Comparison of ENCODE assay signal across 24 cellular contexts in genomic region chr4:130632731-130633604, GRCh38.
DNase-seq lines count a peak whose midpoint lies in the region; ATAC-seq and TF ChIP-seq lines count a peak whose summit lies in the region.
"Had no signal": no experiment of that assay in that cellular context is flagged by ENCODE, and none has a peak within 500 bp of the region (broad histone marks: within the 10 kb centered on the region; RNA-seq: fewer than 3 reads in every experiment).

No MANE protein-coding gene starts in this region.

- H3K27me3 Mint-ChIP-seq in H9 (ENCODE audit: low read depth) = no peaks in the 10 kb centered on the region
- H3K27me3 Mint-ChIP-seq: activated CD4-positive, alpha-beta memory T cell treated with anti-CD3 and anti-CD28 coated beads for 36 hours; activated naive CD8-positive, alpha-beta T cell; natural killer cell treated with Interleukin-12 subunit alpha and Interleukin-12 subunit beta and Interleukin-15 and Interleukin-18, amount 100 ng/mL, for 72 hours had no signal

- H3K14ac ChIP-seq in H9 (ENCODE audit: insufficient read depth, low read length) (no peak overlapping the region), trophoblast cell (ENCODE audit: low read length) (no peak overlapping the region)

- no peaks in the 10 kb centered on the region for H3K36me3 ChIP-seq in trophoblast cell (ENCODE audit: control insufficient read depth in 1 of 2, insufficient read depth in 2 of 2, low read length in 2 of 2)
- H3K36me3 ChIP-seq: heart right ventricle, pancreas had no signal

- no peak overlapping the region for H2BK120ac ChIP-seq in H9 (ENCODE audit: low read depth, low read length, poor library complexity, severe bottlenecking)
- no peak overlapping the region for H2BK120ac ChIP-seq in trophoblast cell (ENCODE audit: insufficient read depth, low read length, poor library complexity)

- no peaks in the 10 kb centered on the region for H3K27me3 ChIP-seq in H9 (ENCODE audit: insufficient read depth, low read length)
- H3K27me3 ChIP-seq in trophoblast cell (ENCODE audit: insufficient read depth, low read length) = no peaks in the 10 kb centered on the region
- H3K27me3 ChIP-seq: body of pancreas, heart right ventricle, pancreas had no signal

- H3K23me2 ChIP-seq in H9 (ENCODE audit: insufficient read length, low read depth, low read length, poor library complexity, severe bottlenecking) = no peaks in the 10 kb centered on the region

- H3K9ac ChIP-seq in H9 (ENCODE audit: extremely low read depth, insufficient read length, low read length) (no peak overlapping the region), trophoblast cell (ENCODE audit: low read length) (no peak overlapping the region)

- no peak overlapping the region for H4K12ac ChIP-seq in trophoblast cell (ENCODE audit: low read depth, low read length)

- H3K27ac ChIP-seq in H9 (ENCODE audit: insufficient read length, low read depth, low read length) (no peak overlapping the region), trophoblast cell (ENCODE audit: low read depth, low read length) (no peak overlapping the region)
- H3K27ac ChIP-seq: body of pancreas, heart right ventricle, pancreas had no signal

- H3K79me2 ChIP-seq in H9 (ENCODE audit: insufficient read depth, low read length) (no peaks in the 10 kb centered on the region), trophoblast cell (ENCODE audit: control insufficient read depth, insufficient read depth, low read length, poor library complexity) (no peaks in the 10 kb centered on the region)

- H4K91ac ChIP-seq in H9 (ENCODE audit: insufficient read length, low read depth, low read length) (peak overlapping the region; percentile 39), trophoblast cell (ENCODE audit: low read depth, low read length) (no peak overlapping the region)

- H3K4me2 ChIP-seq in H9 (ENCODE audit: insufficient read depth, insufficient read length, low read length) (no peak overlapping the region), trophoblast cell (ENCODE audit: low read length) (no peak overlapping the region)

- H2AFZ ChIP-seq in H9 (ENCODE audit: low read length) = peak overlapping the region; percentile 73
- no peak overlapping the region for H2AFZ ChIP-seq in trophoblast cell (ENCODE audit: insufficient read depth, low read length, poor library complexity)

- H4K8ac ChIP-seq in H9 (replicated peaks; ENCODE audit: insufficient read length, low read depth, low read length) (peak overlapping the region; percentile 92), trophoblast cell (ENCODE audit: low read depth, low read length) (no peak overlapping the region)

- H4K20me1 ChIP-seq in H9 (ENCODE audit: control insufficient read depth, insufficient read depth, insufficient read length) = no peaks in the 10 kb centered on the region

- no peaks in the 10 kb centered on the region for H3K36me3 Mint-ChIP-seq in H9 (ENCODE audit: insufficient read depth in 1 of 3, low read depth in 3 of 3)
- H3K36me3 Mint-ChIP-seq: activated CD4-positive, alpha-beta memory T cell treated with anti-CD3 and anti-CD28 coated beads for 36 hours; activated naive CD8-positive, alpha-beta T cell; CD14-positive monocyte; natural killer cell treated with Interleukin-12 subunit alpha and Interleukin-12 subunit beta and Interleukin-15 and Interleukin-18, amount 100 ng/mL, for 72 hours had no signal

- no peak overlapping the region for H2BK5ac ChIP-seq in H9 (ENCODE audit: insufficient read length, low read length)
- H2BK5ac ChIP-seq in trophoblast cell (ENCODE audit: low read depth, low read length, poor library complexity) = no peak overlapping the region

- no peaks in the 10 kb centered on the region for H3K9me3 ChIP-seq in H9 (ENCODE audit: control insufficient read depth, low read depth, low read length)
- H3K9me3 ChIP-seq in trophoblast cell (ENCODE audit: insufficient read depth, low read depth, low read length) = no peaks in the 10 kb centered on the region
- H3K9me3 ChIP-seq: body of pancreas, pancreas had no signal

- H3K79me1 ChIP-seq in H9 (ENCODE audit: insufficient read depth, low read depth, low read length, poor library complexity, severe bottlenecking) (no peaks in the 10 kb centered on the region), trophoblast cell (ENCODE audit: low read length) (no peaks in the 10 kb centered on the region)

- H2AK5ac ChIP-seq in H9 (ENCODE audit: insufficient read length, low read length) (no peak overlapping the region), trophoblast cell (ENCODE audit: low read length) (no peak overlapping the region)

- H3K4ac ChIP-seq in H9 (ENCODE audit: low read depth, low read length) = no peak overlapping the region
- no peak overlapping the region for H3K4ac ChIP-seq in trophoblast cell (ENCODE audit: low read depth, low read length)

- peaks cover 0 to 4% of the 10 kb centered on the region in 2 experiments; a peak in 2 of 4 replicates for H3K4me1 Mint-ChIP-seq in H9
- H3K4me1 Mint-ChIP-seq: CD14-positive monocyte had no signal

- H2BK20ac ChIP-seq in H9 (ENCODE audit: low read depth, low read length, poor library complexity, severe bottlenecking) = no peak overlapping the region

- H3T11ph ChIP-seq in H9 (ENCODE audit: low read length) = no peak overlapping the region

- ATAC-seq in GM18502 (IDR thresholded peaks at IDR 0.05; ENCODE audit: poor library complexity, unreplicated experiment) = no peak
- ATAC-seq: activated CD4-positive, CD25-positive, alpha-beta regulatory T cell treated with anti-CD3 and anti-CD28 coated beads, Interleukin-2, amount 50 U/mL, for 24 hours; body of pancreas; heart right ventricle; left ventricle myocardium superior; natural killer cell treated with Interleukin-12 subunit alpha and Interleukin-12 subunit beta and Interleukin-15 and Interleukin-18, amount 100 ng/mL, for 72 hours; pancreas; right cardiac atrium had no signal

- TF ChIP-seq CTCF in H9 (conservative IDR thresholded peaks at IDR 0.05) (no peak), choroid plexus epithelial cell (conservative IDR thresholded peaks at IDR 0.05; ENCODE audit: low read depth, low read length) (no peak)

- DNase-seq in H9 (no peak), SW480 (ENCODE audit: low spot score) (peak; percentile 3), choroid plexus epithelial cell (ENCODE audit: low read depth) (peak; percentile 77), trophoblast cell (peak in 1 of 2 donors; percentile 0), GM19240 (ENCODE audit: insufficient read length, low spot score) (no peak), NCI-H526 treated with DMSO at 0.1 percent for 48 hours (lab: John Stamatoyannopoulos, UW) (no peak)
- DNase-seq: activated CD4-positive, alpha-beta memory T cell treated with anti-CD3 and anti-CD28 coated beads for 36 hours; body of pancreas; Calu3; effector CD8-positive, alpha-beta T cell; foreskin fibroblast; heart right ventricle; left ventricle myocardium superior; NCI-H187; NCI-H69; right cardiac atrium; stimulated activated CD4-positive, alpha-beta T cell treated with anti-CD3 and anti-CD28 coated beads, Interleukin-4, amount 100 ng/mL, for 4 hours; stimulated activated naive CD4-positive, alpha-beta T cell had no signal

- H3K9me3 Mint-ChIP-seq in H9 = no peaks in the 10 kb centered on the region

- H3K4me3 ChIP-seq in choroid plexus epithelial cell (ENCODE audit: low read depth, low read length) (peak overlapping the region; percentile 14), trophoblast cell (ENCODE audit: low read depth, low read length) (peak overlapping the region; percentile 21)
- H3K4me3 ChIP-seq: body of pancreas, heart right ventricle, pancreas had no signal

- H3K4me1 ChIP-seq in H9 (ENCODE audit: insufficient read depth, low read length) (no peaks in the 10 kb centered on the region), trophoblast cell (ENCODE audit: control insufficient read depth in 1 of 2, insufficient read depth in 2 of 2, low read length in 2 of 2) (no peaks in the 10 kb centered on the region)
- H3K4me1 ChIP-seq: body of pancreas, heart right ventricle, pancreas had no signal

- no peak overlapping the region for H2BK15ac ChIP-seq in H9 (ENCODE audit: low read depth, low read length)

- no peak overlapping the region for H3K4me3 Mint-ChIP-seq in H9
- H3K4me3 Mint-ChIP-seq: activated CD4-positive, alpha-beta memory T cell treated with anti-CD3 and anti-CD28 coated beads for 36 hours; activated naive CD8-positive, alpha-beta T cell; CD14-positive monocyte; natural killer cell treated with Interleukin-12 subunit alpha and Interleukin-12 subunit beta and Interleukin-15 and Interleukin-18, amount 100 ng/mL, for 72 hours had no signal

- H3K23ac ChIP-seq in H9 (ENCODE audit: insufficient read length, low read depth, low read length) (no peak overlapping the region), trophoblast cell (ENCODE audit: low read length) (no peak overlapping the region)

- no peak overlapping the region for H4K5ac ChIP-seq in H9 (ENCODE audit: insufficient read length, low read depth, low read length)

- peak overlapping the region in 1 of 3 experiments; percentile 73; a peak in 2 of 7 replicates for H3K27ac Mint-ChIP-seq in H9
- H3K27ac Mint-ChIP-seq: activated CD4-positive, alpha-beta memory T cell treated with anti-CD3 and anti-CD28 coated beads for 36 hours; activated naive CD8-positive, alpha-beta T cell; CD14-positive monocyte; natural killer cell treated with Interleukin-12 subunit alpha and Interleukin-12 subunit beta and Interleukin-15 and Interleukin-18, amount 100 ng/mL, for 72 hours had no signal

- H2BK12ac ChIP-seq in H9 (ENCODE audit: insufficient read length, low read depth, low read length) = no peak overlapping the region
- H2BK12ac ChIP-seq in trophoblast cell (ENCODE audit: low read length) = no peak overlapping the region

- WGBS in H9 (ENCODE audit: extremely low coverage, insufficient read length, low lambda C conversion rate) = no CpG with 5 or more reads among the region's 13 CpGs
- WGBS in trophoblast cell (ENCODE audit: extremely low coverage, insufficient coverage, insufficient read length) = no CpG with 5 or more reads among the region's 13 CpGs

- H3K18ac ChIP-seq in H9 (ENCODE audit: insufficient read length, low read depth, low read length) = no peak overlapping the region
- H3K18ac ChIP-seq in trophoblast cell (ENCODE audit: low read length) = no peak overlapping the region

- no peak overlapping the region for H3K56ac ChIP-seq in H9 (ENCODE audit: insufficient read length, low read depth, low read length)

Comparison
In these comparisons a context has a peak if more than half of its experiments do, and no peak if none do; other contexts are left out.
1. DNase-seq: peak in SW480 (single experiment) and choroid plexus epithelial cell (single experiment); none in H9 (single experiment), GM19240 (single experiment) and NCI-H526 treated with DMSO at 0.1 percent for 48 hours (single experiment).